Comparison of ENCODE assay signal across 8 cellular contexts in genomic region chr12:25364529-25365339, GRCh38.
DNase-seq lines count a peak whose midpoint lies in the region; ATAC-seq, FAIRE-seq and TF ChIP-seq lines count a peak whose summit lies in the region.

No MANE protein-coding gene starts in this region.

- peaks cover 2% of the 10 kb centered on the region for H3K27me3 Mint-ChIP-seq in activated B cell treated with CpG ODN at 0.5 μM for 24 hours

- H3K27ac Mint-ChIP-seq in activated B cell treated with CpG ODN at 0.5 μM for 24 hours, result peak overlapping the region; percentile 26

- ATAC-seq in HG02981 (IDR thresholded peaks at IDR 0.05; ENCODE audit: unreplicated experiment), result peak; percentile 86
- ATAC-seq in activated B cell treated with CpG ODN at 0.5 μM for 24 hours (ENCODE audit: low read depth), result peak; percentile 50

- H3K4me3 Mint-ChIP-seq in activated B cell treated with CpG ODN at 0.5 μM for 24 hours, result peak overlapping the region; percentile 45

- CTCF ChIA-PET in activated B cell treated with CpG ODN at 0.5 μM for 24 hours (lab: Charles Lee), result interaction anchor here (0.9 to 1.5 kb wide), 2 partner anchors 20 to 23 kb away, joined by 3 read pairs; no protein-coding TSS in a partner anchor

- no peak for TF ChIP-seq CTCF in activated B cell treated with CpG ODN at 0.5 μM for 24 hours (IDR thresholded peaks at IDR 0.05)
- TF ChIP-seq CTCF in foreskin fibroblast (IDR thresholded peaks at IDR 0.05; ENCODE audit: low read depth, low read length), result no peak

- no peak for FAIRE-seq in H54 (lab: Jason Lieb, UNC)

- DNase-seq in NCI-H82 (lab: John Stamatoyannopoulos, UW) (peak; percentile 9), NCI-H82 treated with DMSO at 0.1 percent for 48 hours (lab: John Stamatoyannopoulos, UW; ENCODE audit: unreplicated experiment) (no peak), activated B cell treated with CpG ODN at 0.5 μM for 24 hours (no peak), H54 (ENCODE audit: insufficient read length, low spot score) (no peak), foreskin fibroblast (no peak), RKO (ENCODE audit: low spot score) (no peak)
- DNase-seq in stimulated activated CD8-positive, alpha-beta memory T cell treated with anti-CD3 and anti-CD28 coated beads, Interleukin-15, amount 100 ng/mL, for 48 hours (ENCODE audit: low read depth in 2 of 2), result peak; percentile 36 to 47

- TF ChIP-seq POLR2A in H54 (IDR thresholded peaks at IDR 0.05; ENCODE audit: low read depth, low read length), result no peak

- intact Hi-C loops in activated B cell treated with CpG ODN at 0.5 μM for 24 hours (cut with micrococcal nuclease), result no loop called here

- no peaks in the 10 kb centered on the region for H3K9me3 Mint-ChIP-seq in activated B cell treated with CpG ODN at 0.5 μM for 24 hours

- POLR2A ChIA-PET in activated B cell treated with CpG ODN at 0.5 μM for 24 hours (lab: Charles Lee), result interaction anchor here (0.6 to 4.3 kb wide), 7 partner anchors 18 to 349 kb away, joined by 3 to 14 read pairs (median 4); no protein-coding TSS in a partner anchor

- no peak overlapping the region for H3K4me3 ChIP-seq in foreskin fibroblast (ENCODE audit: low read depth in 1 of 2, low read length in 2 of 2)

- peaks cover 19% of the 10 kb centered on the region for H3K4me1 Mint-ChIP-seq in activated B cell treated with CpG ODN at 0.5 μM for 24 hours

- H3K36me3 Mint-ChIP-seq in activated B cell treated with CpG ODN at 0.5 μM for 24 hours (ENCODE audit: low read depth), result no peaks in the 10 kb centered on the region

Comparison
In these comparisons a context has a peak if more than half of its experiments do, and no peak if none do; other contexts are left out.
1. DNase-seq: peak in NCI-H82 (single experiment) and stimulated activated CD8-positive, alpha-beta memory T cell treated with anti-CD3 and anti-CD28 coated beads, Interleukin-15, amount 100 ng/mL, for 48 hours (2 of 2); none in NCI-H82 treated with DMSO at 0.1 percent for 48 hours (single experiment), activated B cell treated with CpG ODN at 0.5 μM for 24 hours (single experiment), H54 (single experiment), foreskin fibroblast (0 of 2) and RKO (single experiment).